In the genomic region with DNA sequence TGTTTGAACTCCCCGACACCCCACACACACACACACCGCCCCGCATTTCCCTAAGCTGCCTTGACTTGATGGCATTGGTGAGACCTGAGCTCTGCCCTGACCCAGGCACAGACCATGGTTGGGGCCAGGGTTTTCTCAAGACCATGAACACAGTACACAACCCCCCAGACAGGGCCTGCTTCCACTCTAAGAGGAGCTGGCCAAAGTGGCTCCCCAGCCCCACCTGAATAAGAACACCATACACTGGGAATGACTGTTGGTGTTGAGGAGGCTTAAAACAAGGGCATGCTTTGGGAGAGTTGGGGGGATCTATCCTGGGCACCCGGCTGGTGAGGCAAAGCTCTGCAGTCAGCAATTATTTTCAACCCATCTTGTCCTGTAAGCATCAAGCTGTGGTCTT, we compare ENCODE assay signal across 20 cellular contexts.
"Had no signal": no experiment of that assay in that cellular context is flagged by ENCODE, and none has a peak within 500 bp of the region (broad histone marks: within the 10 kb centered on the region; RNA-seq: fewer than 3 reads in every experiment).

No MANE protein-coding gene starts in this region.

- H3K27ac ChIP-seq: SJSA1, SK-N-MC had no signal

- DNase-seq: Karpas-422, KG1, MG63, NCI-H1092 treated with DMSO at 0.1 percent for 48 hours, NCI-H1436, NCI-H187, NCI-H2029, NCI-H2081 treated with DMSO at 0.1 percent for 48 hours, NCI-H2171, NCI-H226, NCI-H446, NCI-H510A, NCI-H524 treated with DMSO at 0.1 percent for 48 hours, NCI-H69, NCI-H774, Right ventricle myocardium superior, RPMI8226, SIG-M5 had no signal

- H3K4me1 ChIP-seq: SJSA1 had no signal

- H3K4me3 ChIP-seq: MG63, SJSA1, SK-N-MC had no signal

- H3K9me3 ChIP-seq: MG63, SJSA1 had no signal

- H3K36me3 ChIP-seq: MG63, SJSA1 had no signal
